Comparison of ENCODE assay signal across 8 cellular contexts in genomic region chr10:102752934-102753664, GRCh38. TPM values are rescaled to one million over a fixed set of nuclear protein-coding genes. Genes with fewer than 3 reads are reported as not detected.
DNase-seq lines count a peak whose midpoint lies in the region; ATAC-seq, FAIRE-seq and TF ChIP-seq lines count a peak whose summit lies in the region.

No MANE protein-coding gene starts in this region.

- intact Hi-C loops in dendritic cell treated with granulocyte-macrophage colony-stimulating factor and Interleukin-4, amounts not matched to agents 40 ng/mL and 50 ng/mL, for 4 days (cut with micrococcal nuclease): loop anchor here (5.0 kb wide), 1 partner anchor 34 kb away; no protein-coding TSS in a partner anchor

- H2BK120ac ChIP-seq in mesendoderm (ENCODE audit: low read depth, low read length): no peak overlapping the region

- ATAC-seq in A549: peak; percentile 98

- no peak overlapping the region for H4K5ac ChIP-seq in mesendoderm (ENCODE audit: low read length)

- no peak overlapping the region for H3K4me3 Mint-ChIP-seq in dendritic cell treated with granulocyte-macrophage colony-stimulating factor and Interleukin-4, amounts not matched to agents 40 ng/mL and 50 ng/mL, for 4 days

- no peak overlapping the region for H2BK15ac ChIP-seq in mesendoderm (replicated peaks; ENCODE audit: low read depth)

- peaks cover 49% of the 10 kb centered on the region for H3K4me1 Mint-ChIP-seq in dendritic cell treated with granulocyte-macrophage colony-stimulating factor and Interleukin-4, amounts not matched to agents 40 ng/mL and 50 ng/mL, for 4 days (ENCODE audit: low read depth)

- TF ChIP-seq CTCF in A549 (IDR thresholded peaks at IDR 0.05) (peak; percentile 58), GM12864 (IDR thresholded peaks at IDR 0.05; ENCODE audit: low read depth, low read length, missing control alignments) (peak; percentile 57), OCI-LY3 (IDR thresholded peaks at IDR 0.05; ENCODE audit: low read depth, low read length) (peak; percentile 47)

- H3K36me3 Mint-ChIP-seq in dendritic cell treated with granulocyte-macrophage colony-stimulating factor and Interleukin-4, amounts not matched to agents 40 ng/mL and 50 ng/mL, for 4 days (ENCODE audit: low read depth): peaks cover 39% of the 10 kb centered on the region

- no peaks in the 10 kb centered on the region for H3K36me3 ChIP-seq in OCI-LY3 (replicated peaks; ENCODE audit: low read depth, low read length)
- H3K36me3 ChIP-seq in mesendoderm (ENCODE audit: control insufficient read depth, insufficient read depth, low read length): no peaks in the 10 kb centered on the region

- no peak overlapping the region for H2AFZ ChIP-seq in OCI-LY3 (ENCODE audit: low read depth, low read length)

- peak; percentile 36 for FAIRE-seq in A549 (lab: Jason Lieb, UNC)

- no peak overlapping the region for H2AK5ac ChIP-seq in mesendoderm (ENCODE audit: low read length)

- H3K9me3 ChIP-seq in A549 (no peaks in the 10 kb centered on the region), OCI-LY3 (ENCODE audit: insufficient read depth, low read length) (no peaks in the 10 kb centered on the region)

- no peak overlapping the region for H2BK5ac ChIP-seq in mesendoderm (ENCODE audit: low read length)

- H3K4me3 ChIP-seq in A549 (no peak overlapping the region), GM12864 (ENCODE audit: low read depth, low read length) (no peak overlapping the region), OCI-LY3 (ENCODE audit: low read length) (no peak overlapping the region), mesendoderm (ENCODE audit: low read length) (no peak overlapping the region)

- no peak overlapping the region for H3K23ac ChIP-seq in mesendoderm (ENCODE audit: low read length)

- no peak overlapping the region for H3K18ac ChIP-seq in mesendoderm (ENCODE audit: low read length)

- peaks cover 4% of the 10 kb centered on the region; the same call in 1 of the 2 replicates for H4K20me1 ChIP-seq in OCI-LY3 (ENCODE audit: insufficient read depth, low read length)

- 74% methylated on average over 4 of the region's 4 CpGs for WGBS in A549 (ENCODE audit: missing lambda C conversion rate)
- WGBS in mesendoderm (ENCODE audit: extremely low coverage, insufficient coverage, low lambda C conversion rate): no CpG with 5 or more reads among the region's 4 CpGs

- peaks cover 6% of the 10 kb centered on the region for H3K79me1 ChIP-seq in mesendoderm (ENCODE audit: low read length)

- H3K4me2 ChIP-seq in A549 (peak overlapping the region; percentile 25; the same call in 2 of the 3 replicates), OCI-LY3 (ENCODE audit: low read length) (no peak overlapping the region), mesendoderm (ENCODE audit: low read length) (no peak overlapping the region)

- H3K27ac Mint-ChIP-seq in dendritic cell treated with granulocyte-macrophage colony-stimulating factor and Interleukin-4, amounts not matched to agents 40 ng/mL and 50 ng/mL, for 4 days: peak overlapping the region; percentile 56

- no peak for TF ChIP-seq POLR2A in A549 (IDR thresholded peaks at IDR 0.05; ENCODE audit: low read length)

- H3K9ac ChIP-seq in OCI-LY3 (ENCODE audit: low read length): no peak overlapping the region
- H3K9ac ChIP-seq in mesendoderm (ENCODE audit: low read length): no peak overlapping the region

- no peak overlapping the region for H3K56ac ChIP-seq in mesendoderm (ENCODE audit: low read length)

- H3K79me2 ChIP-seq in OCI-LY3 (ENCODE audit: low read length) (no peaks in the 10 kb centered on the region), mesendoderm (ENCODE audit: control insufficient read depth, insufficient read depth, low read length) (no peaks in the 10 kb centered on the region)

- H4K8ac ChIP-seq in mesendoderm (ENCODE audit: low read depth, low read length): no peak overlapping the region

- H3K9me3 Mint-ChIP-seq in dendritic cell treated with granulocyte-macrophage colony-stimulating factor and Interleukin-4, amounts not matched to agents 40 ng/mL and 50 ng/mL, for 4 days: no peaks in the 10 kb centered on the region

- H3K4me1 ChIP-seq in A549 (peaks cover 9% of the 10 kb centered on the region), OCI-LY3 (ENCODE audit: low read length) (no peaks in the 10 kb centered on the region; the same call in 1 of the 2 replicates), mesendoderm (ENCODE audit: control insufficient read depth, low read depth, low read length) (no peaks in the 10 kb centered on the region)

- peak; percentile 44 to 55; a peak in 3 of 5 replicates for TF ChIP-seq RAD21 in A549 (conservative IDR thresholded peaks at IDR 0.05 in 1 of 2, IDR thresholded peaks at IDR 0.05 in 1 of 2)

- CTCF ChIA-PET in A549 (lab: Yijun Ruan, JAX): interaction anchor here (0.6 to 3.3 kb wide), 24 partner anchors 10 to 732 kb away, joined by 3 to 14 read pairs (median 4); partner anchors contain the start of genes ARL3, SFXN2 and WBP1L

- no peak for TF ChIP-seq EP300 in A549 (IDR thresholded peaks at IDR 0.05)

- no peaks in the 10 kb centered on the region for H3K27me3 Mint-ChIP-seq in dendritic cell treated with granulocyte-macrophage colony-stimulating factor and Interleukin-4, amounts not matched to agents 40 ng/mL and 50 ng/mL, for 4 days

- H3K27me3 ChIP-seq in OCI-LY3 (ENCODE audit: low read depth, low read length): no peaks in the 10 kb centered on the region
- no peaks in the 10 kb centered on the region for H3K27me3 ChIP-seq in mesendoderm (ENCODE audit: insufficient read depth, low read length, poor library complexity)

- H3K27ac ChIP-seq in A549 (no peak overlapping the region), OCI-LY3 (ENCODE audit: low read length) (no peak overlapping the region), mesendoderm (ENCODE audit: low read depth, low read length) (no peak overlapping the region)

- DNase-seq in A549 (ENCODE audit: low read depth in 1 of 2, low spot score in 1 of 2) (peak; percentile 46 to 64), GM12864 (ENCODE audit: low read depth) (no peak), mesendoderm (peak; percentile 83), NCI-H1105 treated with DMSO at 0.1 percent for 48 hours (lab: John Stamatoyannopoulos, UW) (no peak), DMS79 (lab: John Stamatoyannopoulos, UW) (no peak), epidermal melanocyte (ENCODE audit: insufficient read length, low spot score) (no peak)

- no peak overlapping the region for H3K4ac ChIP-seq in mesendoderm (ENCODE audit: low read depth, low read length)

- POLR2A ChIA-PET in A549 (lab: Yijun Ruan, JAX): no interaction called here

TF ChIP-seq in A549, 52 proteins besides CTCF, POLR2A, EP300 and RAD21:
- TF ChIP-seq NPAS2 (CRISPR knock-in tag; IDR thresholded peaks at IDR 0.05; ENCODE audit: borderline replicate concordance) (no peak), GATA3 (IDR thresholded peaks at IDR 0.05; ENCODE audit: borderline replicate concordance) (no peak), ZNF302 (CRISPR knock-in tag; IDR thresholded peaks at IDR 0.05) (no peak), JUN (IDR thresholded peaks at IDR 0.05) (no peak), POLR2AphosphoS2 (conservative IDR thresholded peaks at IDR 0.05; ENCODE audit: low read length) (no peak), MAFK (IDR thresholded peaks at IDR 0.05; ENCODE audit: partially characterized antibody) (peak; percentile 47), HDAC2 (IDR thresholded peaks at IDR 0.05) (no peak), SMC3 (IDR thresholded peaks at IDR 0.05) (peak; percentile 42; the same call in 2 of the 3 replicates), ZSCAN20 (CRISPR knock-in tag; IDR thresholded peaks at IDR 0.05) (no peak), RNF2 (IDR thresholded peaks at IDR 0.05; ENCODE audit: borderline replicate concordance, low read depth) (no peak)
TF ChIP-seq in A549: peak in this region for 2.

RNA-seq across cellular contexts. Expression of gene WBP1L, which starts 9.4 kb away (rescaled TPM):
- polyA plus RNA-seq in A549 (2011; rRNA removed) (23.5 and 25.1 TPM in 2 replicates), A549 (2017; fragmentation: RNase III; extraction: RNeasy Plus Mini Kit Qiagen cat#74134 plus additional on column Dnase treatment) (17.4 to 20.7 TPM (median 19.8 TPM) in 3 replicates)
- 14.2 and 20.7 TPM in 2 replicates for polyA plus RNA-seq in A549 (2012; cell fraction: cytosol; rRNA removed)
- 10.9 and 11.9 TPM in 2 replicates for polyA plus RNA-seq in A549 (2012; cell fraction: nucleus; rRNA removed)
- 44.6 and 50.3 TPM in 2 replicates for polyA minus RNA-seq in A549 (2011; rRNA and poly(A)+ RNA removed)
- polyA plus RNA-seq in mesendoderm (2013, experiment 1 of 2): 20.1 TPM
- 20.5 TPM for polyA plus RNA-seq in mesendoderm (2013, experiment 2 of 2)

RNA-seq across cellular contexts. Expression of gene SFXN2, which starts 38.7 kb away (rescaled TPM):
- polyA plus RNA-seq in A549 (2011; rRNA removed): 4.7 and 5.6 TPM in 2 replicates
- 5.9 TPM in 2 replicates for polyA plus RNA-seq in A549 (2012; cell fraction: cytosol; rRNA removed)
- 13.7 and 15.5 TPM in 2 replicates for polyA plus RNA-seq in A549 (2012; cell fraction: nucleus; rRNA removed)
- polyA plus RNA-seq in A549 (2017; fragmentation: RNase III; extraction: RNeasy Plus Mini Kit Qiagen cat#74134 plus additional on column Dnase treatment): 7.4 to 8.5 TPM (median 7.9 TPM) in 3 replicates
- 15.0 and 15.8 TPM in 2 replicates for polyA minus RNA-seq in A549 (2011; rRNA and poly(A)+ RNA removed)
- 14.8 TPM for polyA plus RNA-seq in mesendoderm (2013, experiment 1 of 2)
- polyA plus RNA-seq in mesendoderm (2013, experiment 2 of 2): 14.2 TPM

RNA-seq across cellular contexts. Expression of gene ARL3, which starts 38.9 kb away (rescaled TPM):
- polyA plus RNA-seq in A549 (2011; rRNA removed) (18.2 and 20.2 TPM in 2 replicates), A549 (2017; fragmentation: RNase III; extraction: RNeasy Plus Mini Kit Qiagen cat#74134 plus additional on column Dnase treatment) (20.7 to 22.7 TPM (median 21.3 TPM) in 3 replicates)
- 9.1 and 9.9 TPM in 2 replicates for polyA plus RNA-seq in A549 (2012; cell fraction: cytosol; rRNA removed)
- polyA plus RNA-seq in A549 (2012; cell fraction: nucleus; rRNA removed): 2.0 and 3.5 TPM in 2 replicates
- 5.0 and 5.8 TPM in 2 replicates for polyA minus RNA-seq in A549 (2011; rRNA and poly(A)+ RNA removed)
- polyA plus RNA-seq in mesendoderm (2013, experiment 1 of 2): 13.1 TPM
- polyA plus RNA-seq in mesendoderm (2013, experiment 2 of 2): 13.3 TPM

Comparison
In these comparisons a context has a peak if more than half of its experiments do, and no peak if none do; other contexts are left out.
1. DNase-seq: peak in A549 (2 of 2) and mesendoderm (single experiment); none in GM12864 (single experiment), NCI-H1105 treated with DMSO at 0.1 percent for 48 hours (single experiment), DMS79 (single experiment) and epidermal melanocyte (single experiment).
2. Peak in every context shown above with its lines, with median percentiles within 50 percentile points of each other: CTCF ChIP-seq.